ENCODE assay signal across 2 cellular contexts in genomic region chr21:33080376-33080775, GRCh38.
TF ChIP-seq lines count a peak whose summit lies in the region.

No MANE protein-coding gene starts in this region.

TF ChIP-seq in HCT116, 20 proteins besides CTCF, POLR2A, EP300 and RAD21:
- TF ChIP-seq, protein P1, sequence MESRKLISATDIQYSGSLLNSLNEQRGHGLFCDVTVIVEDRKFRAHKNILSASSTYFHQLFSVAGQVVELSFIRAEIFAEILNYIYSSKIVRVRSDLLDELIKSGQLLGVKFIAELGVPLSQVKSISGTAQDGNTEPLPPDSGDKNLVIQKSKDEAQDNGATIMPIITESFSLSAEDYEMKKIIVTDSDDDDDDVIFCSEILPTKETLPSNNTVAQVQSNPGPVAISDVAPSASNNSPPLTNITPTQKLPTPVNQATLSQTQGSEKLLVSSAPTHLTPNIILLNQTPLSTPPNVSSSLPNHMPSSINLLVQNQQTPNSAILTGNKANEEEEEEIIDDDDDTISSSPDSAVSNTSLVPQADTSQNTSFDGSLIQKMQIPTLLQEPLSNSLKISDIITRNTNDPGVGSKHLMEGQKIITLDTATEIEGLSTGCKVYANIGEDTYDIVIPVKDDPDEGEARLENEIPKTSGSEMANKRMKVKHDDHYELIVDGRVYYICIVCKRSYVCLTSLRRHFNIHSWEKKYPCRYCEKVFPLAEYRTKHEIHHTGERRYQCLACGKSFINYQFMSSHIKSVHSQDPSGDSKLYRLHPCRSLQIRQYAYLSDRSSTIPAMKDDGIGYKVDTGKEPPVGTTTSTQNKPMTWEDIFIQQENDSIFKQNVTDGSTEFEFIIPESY (IDR thresholded peaks at IDR 0.05; ENCODE audit: extremely low read depth, insufficient replicate concordance, low read length), result no peak
- TF ChIP-seq ELF1 (IDR thresholded peaks at IDR 0.05; ENCODE audit: borderline replicate concordance, low read depth), result no peak
TF ChIP-seq in HCT116: peak in this region for 0.

TF ChIP-seq in K562, 482 proteins besides CTCF, POLR2A, EP300 and RAD21:
- no peak for TF ChIP-seq SP2 (IDR thresholded peaks at IDR 0.05; ENCODE audit: extremely low read depth, low read depth, low read length, poor library complexity, severe bottlenecking)
- TF ChIP-seq PCBP1 (IDR thresholded peaks at IDR 0.05; ENCODE audit: low read depth, low read length, poor library complexity, severe bottlenecking), result no peak
- no peak for TF ChIP-seq FIP1L1 (IDR thresholded peaks at IDR 0.05; ENCODE audit: low read depth, low read length, poor library complexity, severe bottlenecking)
- no peak for TF ChIP-seq ZNF444 (CRISPR knock-in tag; IDR thresholded peaks at IDR 0.05)
- no peak for TF ChIP-seq ZNF445 (CRISPR knock-in tag; IDR thresholded peaks at IDR 0.05; ENCODE audit: low read depth)
- TF ChIP-seq CHD7 (IDR thresholded peaks at IDR 0.05; ENCODE audit: low read depth, low read length), result no peak
- TF ChIP-seq CTBP1 (IDR thresholded peaks at IDR 0.05; ENCODE audit: borderline replicate concordance), result no peak
- TF ChIP-seq BACH1 (tag; IDR thresholded peaks at IDR 0.05), result no peak
- TF ChIP-seq NR2F6 (CRISPR knock-in tag; IDR thresholded peaks at IDR 0.05), result no peak
- TF ChIP-seq ELF1 (tag; IDR thresholded peaks at IDR 0.05), result no peak
- no peak for TF ChIP-seq SMAD1 (IDR thresholded peaks at IDR 0.05; ENCODE audit: low read depth, low read length, partially characterized antibody)
- TF ChIP-seq ZBTB1 (CRISPR knock-in tag; IDR thresholded peaks at IDR 0.05; ENCODE audit: borderline replicate concordance, low read depth), result no peak
- no peak for TF ChIP-seq PYGO2 (tag; IDR thresholded peaks at IDR 0.05)
